ENCODE assay signal across 1 cellular context in the genomic region with DNA sequence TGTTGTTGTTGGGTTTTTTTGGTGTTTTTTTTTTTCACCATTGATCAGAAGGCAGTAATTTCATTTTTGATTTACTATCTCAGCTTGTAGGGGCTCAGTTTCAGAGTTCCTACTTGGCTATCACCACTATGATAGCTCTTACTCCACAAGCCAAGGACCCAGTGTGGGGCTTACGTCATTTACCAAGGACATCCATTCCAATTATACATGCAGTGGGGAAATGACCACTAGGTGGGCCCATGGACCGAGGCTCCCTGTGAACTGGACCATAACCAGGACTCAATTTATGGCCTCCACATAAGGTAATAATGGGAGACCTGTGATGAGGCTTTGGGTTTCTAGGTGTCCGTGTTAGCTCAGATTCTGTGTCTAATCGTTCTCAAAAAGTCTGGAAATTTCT.
A peak's percentile ranks its signal among the peaks of the same experiment; 100 is the strongest.
TF ChIP-seq lines count a peak whose summit lies in the region.

No MANE protein-coding gene starts in this region.

TF ChIP-seq in HepG2, 621 proteins besides CTCF, POLR2A, EP300 and RAD21 (continued from another document):
- TF ChIP-seq, protein P1, sequence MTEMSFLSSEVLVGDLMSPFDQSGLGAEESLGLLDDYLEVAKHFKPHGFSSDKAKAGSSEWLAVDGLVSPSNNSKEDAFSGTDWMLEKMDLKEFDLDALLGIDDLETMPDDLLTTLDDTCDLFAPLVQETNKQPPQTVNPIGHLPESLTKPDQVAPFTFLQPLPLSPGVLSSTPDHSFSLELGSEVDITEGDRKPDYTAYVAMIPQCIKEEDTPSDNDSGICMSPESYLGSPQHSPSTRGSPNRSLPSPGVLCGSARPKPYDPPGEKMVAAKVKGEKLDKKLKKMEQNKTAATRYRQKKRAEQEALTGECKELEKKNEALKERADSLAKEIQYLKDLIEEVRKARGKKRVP (CRISPR knock-in tag; IDR thresholded peaks at IDR 0.05): peak in 1 of 2 experiments; percentile 58; a peak in 1 of 4 replicates
- TF ChIP-seq STAG1 (CRISPR knock-in tag; IDR thresholded peaks at IDR 0.05) (peak; percentile 87), ATF7 (IDR thresholded peaks at IDR 0.05) (peak; percentile 35), ATF7 (CRISPR knock-in tag; IDR thresholded peaks at IDR 0.05) (no peak), GLI4 (CRISPR knock-in tag; IDR thresholded peaks at IDR 0.05; ENCODE audit: borderline replicate concordance) (no peak), SMC3 (IDR thresholded peaks at IDR 0.05; ENCODE audit: low read length) (peak; percentile 79), FOSL2 (CRISPR knock-in tag; IDR thresholded peaks at IDR 0.05) (peak; percentile 20; the same call in 1 of the 2 replicates), RAD51 (IDR thresholded peaks at IDR 0.05; ENCODE audit: borderline replicate concordance) (no peak)
- TF ChIP-seq, protein P2, sequence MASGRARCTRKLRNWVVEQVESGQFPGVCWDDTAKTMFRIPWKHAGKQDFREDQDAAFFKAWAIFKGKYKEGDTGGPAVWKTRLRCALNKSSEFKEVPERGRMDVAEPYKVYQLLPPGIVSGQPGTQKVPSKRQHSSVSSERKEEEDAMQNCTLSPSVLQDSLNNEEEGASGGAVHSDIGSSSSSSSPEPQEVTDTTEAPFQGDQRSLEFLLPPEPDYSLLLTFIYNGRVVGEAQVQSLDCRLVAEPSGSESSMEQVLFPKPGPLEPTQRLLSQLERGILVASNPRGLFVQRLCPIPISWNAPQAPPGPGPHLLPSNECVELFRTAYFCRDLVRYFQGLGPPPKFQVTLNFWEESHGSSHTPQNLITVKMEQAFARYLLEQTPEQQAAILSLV (CRISPR knock-in tag; IDR thresholded peaks at IDR 0.05; ENCODE audit: borderline replicate concordance): no peak
- TF ChIP-seq, protein P3, sequence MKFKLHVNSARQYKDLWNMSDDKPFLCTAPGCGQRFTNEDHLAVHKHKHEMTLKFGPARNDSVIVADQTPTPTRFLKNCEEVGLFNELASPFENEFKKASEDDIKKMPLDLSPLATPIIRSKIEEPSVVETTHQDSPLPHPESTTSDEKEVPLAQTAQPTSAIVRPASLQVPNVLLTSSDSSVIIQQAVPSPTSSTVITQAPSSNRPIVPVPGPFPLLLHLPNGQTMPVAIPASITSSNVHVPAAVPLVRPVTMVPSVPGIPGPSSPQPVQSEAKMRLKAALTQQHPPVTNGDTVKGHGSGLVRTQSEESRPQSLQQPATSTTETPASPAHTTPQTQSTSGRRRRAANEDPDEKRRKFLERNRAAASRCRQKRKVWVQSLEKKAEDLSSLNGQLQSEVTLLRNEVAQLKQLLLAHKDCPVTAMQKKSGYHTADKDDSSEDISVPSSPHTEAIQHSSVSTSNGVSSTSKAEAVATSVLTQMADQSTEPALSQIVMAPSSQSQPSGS (CRISPR knock-in tag; IDR thresholded peaks at IDR 0.05): peak; percentile 80; the same call in 1 of the 2 replicates
- TF ChIP-seq, protein P4, sequence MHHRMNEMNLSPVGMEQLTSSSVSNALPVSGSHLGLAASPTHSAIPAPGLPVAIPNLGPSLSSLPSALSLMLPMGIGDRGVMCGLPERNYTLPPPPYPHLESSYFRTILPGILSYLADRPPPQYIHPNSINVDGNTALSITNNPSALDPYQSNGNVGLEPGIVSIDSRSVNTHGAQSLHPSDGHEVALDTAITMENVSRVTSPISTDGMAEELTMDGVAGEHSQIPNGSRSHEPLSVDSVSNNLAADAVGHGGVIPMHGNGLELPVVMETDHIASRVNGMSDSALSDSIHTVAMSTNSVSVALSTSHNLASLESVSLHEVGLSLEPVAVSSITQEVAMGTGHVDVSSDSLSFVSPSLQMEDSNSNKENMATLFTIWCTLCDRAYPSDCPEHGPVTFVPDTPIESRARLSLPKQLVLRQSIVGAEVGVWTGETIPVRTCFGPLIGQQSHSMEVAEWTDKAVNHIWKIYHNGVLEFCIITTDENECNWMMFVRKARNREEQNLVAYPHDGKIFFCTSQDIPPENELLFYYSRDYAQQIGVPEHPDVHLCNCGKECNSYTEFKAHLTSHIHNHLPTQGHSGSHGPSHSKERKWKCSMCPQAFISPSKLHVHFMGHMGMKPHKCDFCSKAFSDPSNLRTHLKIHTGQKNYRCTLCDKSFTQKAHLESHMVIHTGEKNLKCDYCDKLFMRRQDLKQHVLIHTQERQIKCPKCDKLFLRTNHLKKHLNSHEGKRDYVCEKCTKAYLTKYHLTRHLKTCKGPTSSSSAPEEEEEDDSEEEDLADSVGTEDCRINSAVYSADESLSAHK (CRISPR knock-in tag; IDR thresholded peaks at IDR 0.05; ENCODE audit: borderline replicate concordance): no peak
